In genomic region chr11:93796424-93796823, GRCh38 we compare ENCODE assay signal across 1 cellular context.
TF ChIP-seq lines count a peak whose summit lies in the region.

No MANE protein-coding gene starts in this region.

TF ChIP-seq in WTC11, 78 proteins besides CTCF, POLR2A, EP300 and RAD21:
- TF ChIP-seq ZBTB43 (CRISPR knock-in tag; IDR thresholded peaks at IDR 0.05) (no peak), PRRX2 (CRISPR knock-in tag; IDR thresholded peaks at IDR 0.05) (no peak), ZNF396 (CRISPR knock-in tag; IDR thresholded peaks at IDR 0.05; ENCODE audit: borderline replicate concordance) (no peak), GRHL2 (CRISPR knock-in tag; IDR thresholded peaks at IDR 0.05; ENCODE audit: insufficient replicate concordance, severe bottlenecking) (no peak), ZNF423 (CRISPR knock-in tag; IDR thresholded peaks at IDR 0.05) (no peak), TP53 (CRISPR knock-in tag; IDR thresholded peaks at IDR 0.05) (no peak), ARID4B (CRISPR knock-in tag; IDR thresholded peaks at IDR 0.05; ENCODE audit: borderline replicate concordance) (no peak), HMGA2 (CRISPR knock-in tag; IDR thresholded peaks at IDR 0.05) (no peak), USF1 (CRISPR knock-in tag; IDR thresholded peaks at IDR 0.05) (no peak), CREM (CRISPR knock-in tag; IDR thresholded peaks at IDR 0.05) (no peak), ZNF121 (CRISPR knock-in tag; IDR thresholded peaks at IDR 0.05) (no peak), ATF6 (CRISPR knock-in tag; IDR thresholded peaks at IDR 0.05) (no peak), ZNF219 (CRISPR knock-in tag; IDR thresholded peaks at IDR 0.05; ENCODE audit: borderline replicate concordance) (no peak), MXD4 (CRISPR knock-in tag; IDR thresholded peaks at IDR 0.05; ENCODE audit: borderline replicate concordance) (no peak)
